23 cellular contexts compared by ENCODE assay signal in the genomic region with DNA sequence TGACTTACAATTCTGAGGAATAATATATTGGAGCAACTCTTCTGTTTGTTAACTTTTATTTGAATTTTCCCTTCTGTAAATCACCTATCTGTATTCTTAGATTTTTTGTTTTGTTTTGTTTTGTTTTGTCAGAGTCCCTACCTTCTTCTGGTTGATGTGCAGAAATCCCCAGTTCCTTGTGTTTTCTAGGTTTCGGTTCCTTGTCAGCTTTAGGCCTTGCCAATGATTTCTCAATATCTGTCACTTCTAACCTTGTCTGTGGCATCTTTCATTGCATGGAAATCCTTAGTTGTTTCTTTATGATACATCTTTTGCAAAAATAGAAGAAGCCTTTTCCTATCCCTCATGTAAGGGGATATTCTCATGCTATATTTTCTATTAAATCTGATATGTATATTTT. TPM values are rescaled to one million over a fixed set of nuclear protein-coding genes. Genes with fewer than 3 reads are reported as not detected.
DNase-seq lines count a peak whose midpoint lies in the region; ATAC-seq and TF ChIP-seq lines count a peak whose summit lies in the region.
"Had no signal": no experiment of that assay in that cellular context is flagged by ENCODE, and none has a peak within 500 bp of the region (broad histone marks: within the 10 kb centered on the region; RNA-seq: fewer than 3 reads in every experiment).

No MANE protein-coding gene starts in this region.

- no peaks in the 10 kb centered on the region for H3K27me3 ChIP-seq in adrenal gland
- H3K27me3 ChIP-seq: cardiac muscle cell had no signal

- no peak overlapping the region for H3K27ac Mint-ChIP-seq in immature natural killer cell
- no peak overlapping the region for H3K27ac Mint-ChIP-seq in activated T-cell treated with anti-CD3 and anti-CD28 coated beads, Interleukin-2, amount 50 U/mL, for 72 hours
- H3K27ac Mint-ChIP-seq: activated CD8-positive, alpha-beta T cell treated with anti-CD3 and anti-CD28 coated beads for 36 hours; activated T-helper 17 cell treated with anti-CD3 and anti-CD28 coated beads, Interleukin-2, amount 50 U/mL, for 72 hours; nephron had no signal

- H3K27me3 Mint-ChIP-seq in immature natural killer cell (ENCODE audit: low read depth in 3 of 3): peaks cover 0 to 3% (median 1%) of the 10 kb centered on the region in 3 donors
- peaks cover 15% of the 10 kb centered on the region for H3K27me3 Mint-ChIP-seq in activated T-cell treated with anti-CD3 and anti-CD28 coated beads, Interleukin-2, amount 50 U/mL, for 72 hours (ENCODE audit: low read depth)
- H3K27me3 Mint-ChIP-seq: activated T-helper 17 cell treated with anti-CD3 and anti-CD28 coated beads, Interleukin-2, amount 50 U/mL, for 72 hours had no signal

- H3K4me3 Mint-ChIP-seq in immature natural killer cell: no peak overlapping the region
- no peak overlapping the region for H3K4me3 Mint-ChIP-seq in activated T-cell treated with anti-CD3 and anti-CD28 coated beads, Interleukin-2, amount 50 U/mL, for 72 hours
- H3K4me3 Mint-ChIP-seq: activated CD8-positive, alpha-beta T cell treated with anti-CD3 and anti-CD28 coated beads for 36 hours; activated T-helper 17 cell treated with anti-CD3 and anti-CD28 coated beads, Interleukin-2, amount 50 U/mL, for 72 hours; nephron had no signal

- no peak overlapping the region for H3K4me3 ChIP-seq in GM12865 (ENCODE audit: low read depth, low read length)
- no peak overlapping the region for H3K4me3 ChIP-seq in adrenal gland
- H3K4me3 ChIP-seq: A549, cardiac muscle cell, psoas muscle, smooth muscle cell had no signal

- no peak for TF ChIP-seq POLR2A in adrenal gland (IDR thresholded peaks at IDR 0.05)

- ATAC-seq in GM21381 (IDR thresholded peaks at IDR 0.05; ENCODE audit: unreplicated experiment) (peak; percentile 75), HG02973 (IDR thresholded peaks at IDR 0.05; ENCODE audit: unreplicated experiment) (peak; percentile 87), GM19397 (IDR thresholded peaks at IDR 0.05; ENCODE audit: unreplicated experiment) (no peak)
- no peak for ATAC-seq in activated T-cell treated with anti-CD3 and anti-CD28 coated beads, Interleukin-2, amount 50 U/mL, for 72 hours (replicated peaks in 1 of 2)
- ATAC-seq: A549; activated CD8-positive, alpha-beta T cell treated with anti-CD3 and anti-CD28 coated beads for 36 hours; activated T-helper 17 cell treated with anti-CD3 and anti-CD28 coated beads, Interleukin-2, amount 50 U/mL, for 72 hours; psoas muscle had no signal

- peaks cover 7 to 20% of the 10 kb centered on the region in 2 donors for H3K4me1 Mint-ChIP-seq in immature natural killer cell
- H3K4me1 Mint-ChIP-seq in activated T-cell treated with anti-CD3 and anti-CD28 coated beads, Interleukin-2, amount 50 U/mL, for 72 hours (ENCODE audit: low read depth): peaks cover 22% of the 10 kb centered on the region

- WGBS in adrenal gland, 4 donors: 70 to 85% (median 81%) methylated on average over 1 of the region's 1 CpG

- H3K9me3 Mint-ChIP-seq in immature natural killer cell: peaks cover 0 to 1% (median 0%) of the 10 kb centered on the region in 6 donors
- peaks cover 0 to 1% of the 10 kb centered on the region in 2 donors for H3K9me3 Mint-ChIP-seq in activated T-cell treated with anti-CD3 and anti-CD28 coated beads, Interleukin-2, amount 50 U/mL, for 72 hours
- H3K9me3 Mint-ChIP-seq: activated CD8-positive, alpha-beta T cell treated with anti-CD3 and anti-CD28 coated beads for 36 hours; activated T-helper 17 cell treated with anti-CD3 and anti-CD28 coated beads, Interleukin-2, amount 50 U/mL, for 72 hours had no signal

- peak; percentile 34 for DNase-seq in GM12865 (ENCODE audit: low read depth)
- DNase-seq in NOMO-1 (lab: John Stamatoyannopoulos, UW; ENCODE audit: unreplicated experiment in 2 of 2): peak; percentile 90 to 95
- no peak for DNase-seq in adrenal gland
- DNase-seq in immature natural killer cell: no peak
- DNase-seq in activated T-cell treated with anti-CD3 and anti-CD28 coated beads, Interleukin-2, amount 50 U/mL, for 72 hours: no peak
- DNase-seq: activated CD8-positive, alpha-beta T cell treated with anti-CD3 and anti-CD28 coated beads for 36 hours; C1 segment of cervical spinal cord; DMS53; effector CD4-positive, alpha-beta T cell; IMR-90; mammary epithelial cell; NCI-H748 treated with DMSO at 0.1 percent for 48 hours; psoas muscle; SW 1271 had no signal

- peaks cover 0 to 5% (median 0%) of the 10 kb centered on the region in 3 donors for H3K36me3 Mint-ChIP-seq in immature natural killer cell
- no peaks in the 10 kb centered on the region for H3K36me3 Mint-ChIP-seq in activated T-cell treated with anti-CD3 and anti-CD28 coated beads, Interleukin-2, amount 50 U/mL, for 72 hours (ENCODE audit: insufficient read depth in 2 of 2)

- intact Hi-C loops in adrenal gland (cut with DNase I): no loop called here

- H3K27ac ChIP-seq in adrenal gland: no peak overlapping the region
- H3K27ac ChIP-seq: A549, cardiac muscle cell, psoas muscle, VCaP had no signal

- no peaks in the 10 kb centered on the region for H3K36me3 ChIP-seq in adrenal gland (replicated peaks in 1 of 2)
- H3K36me3 ChIP-seq: cardiac muscle cell had no signal

- no peaks in the 10 kb centered on the region for H3K9me3 ChIP-seq in adrenal gland (replicated peaks in 1 of 3)
- H3K9me3 ChIP-seq: psoas muscle had no signal

- TF ChIP-seq CTCF in GM12865 (IDR thresholded peaks at IDR 0.05; ENCODE audit: insufficient read depth, low read depth, low read length, missing control alignments) (no peak), adrenal gland (IDR thresholded peaks at IDR 0.05) (no peak)

- H3K4me1 ChIP-seq in adrenal gland (replicated peaks in 1 of 2): no peaks in the 10 kb centered on the region
- H3K4me1 ChIP-seq: A549, psoas muscle had no signal

RNA-seq across cellular contexts. Expression of a gene that starts 21.7 kb away (rescaled TPM):
- 1 to 10 TPM in 3 of 8 donors, under 1 TPM in 5; 0.19 to 3.4 (median 0.85) TPM for total RNA-seq in adrenal gland
- polyA plus RNA-seq in adrenal gland (under 1 TPM in 2 of 3 donors, not detected in 1; 0.13 to 0.26 TPM), immature natural killer cell (10 to 100 TPM in 2 of 3 donors, 1 to 10 TPM in 1; 2.1 to 19.0 (median 16.4) TPM)
- under 1 TPM in 1 of 2 donors, not detected in 1; 0.30 TPM for total RNA-seq in activated T-cell treated with anti-CD3 and anti-CD28 coated beads, Interleukin-2, amount 50 U/mL, for 72 hours
- total RNA-seq: activated CD8-positive, alpha-beta T cell treated with anti-CD3 and anti-CD28 coated beads for 36 hours; cardiac muscle cell; smooth muscle cell had no signal
- polyA plus RNA-seq: mammary epithelial cell had no signal

Comparison
In these comparisons a context has a peak if more than half of its experiments do, and no peak if none do; other contexts are left out.
1. DNase-seq: peak in GM12865 (single experiment) and NOMO-1 (2 of 2); none in adrenal gland (0 of 7), immature natural killer cell (0 of 3) and activated T-cell treated with anti-CD3 and anti-CD28 coated beads, Interleukin-2, amount 50 U/mL, for 72 hours (0 of 2).
2. ATAC-seq: peak in GM21381 (single experiment) and HG02973 (single experiment); none in GM19397 (single experiment) and activated T-cell treated with anti-CD3 and anti-CD28 coated beads, Interleukin-2, amount 50 U/mL, for 72 hours (0 of 2).